Comparison of ENCODE assay signal across 8 cellular contexts in the genomic region with DNA sequence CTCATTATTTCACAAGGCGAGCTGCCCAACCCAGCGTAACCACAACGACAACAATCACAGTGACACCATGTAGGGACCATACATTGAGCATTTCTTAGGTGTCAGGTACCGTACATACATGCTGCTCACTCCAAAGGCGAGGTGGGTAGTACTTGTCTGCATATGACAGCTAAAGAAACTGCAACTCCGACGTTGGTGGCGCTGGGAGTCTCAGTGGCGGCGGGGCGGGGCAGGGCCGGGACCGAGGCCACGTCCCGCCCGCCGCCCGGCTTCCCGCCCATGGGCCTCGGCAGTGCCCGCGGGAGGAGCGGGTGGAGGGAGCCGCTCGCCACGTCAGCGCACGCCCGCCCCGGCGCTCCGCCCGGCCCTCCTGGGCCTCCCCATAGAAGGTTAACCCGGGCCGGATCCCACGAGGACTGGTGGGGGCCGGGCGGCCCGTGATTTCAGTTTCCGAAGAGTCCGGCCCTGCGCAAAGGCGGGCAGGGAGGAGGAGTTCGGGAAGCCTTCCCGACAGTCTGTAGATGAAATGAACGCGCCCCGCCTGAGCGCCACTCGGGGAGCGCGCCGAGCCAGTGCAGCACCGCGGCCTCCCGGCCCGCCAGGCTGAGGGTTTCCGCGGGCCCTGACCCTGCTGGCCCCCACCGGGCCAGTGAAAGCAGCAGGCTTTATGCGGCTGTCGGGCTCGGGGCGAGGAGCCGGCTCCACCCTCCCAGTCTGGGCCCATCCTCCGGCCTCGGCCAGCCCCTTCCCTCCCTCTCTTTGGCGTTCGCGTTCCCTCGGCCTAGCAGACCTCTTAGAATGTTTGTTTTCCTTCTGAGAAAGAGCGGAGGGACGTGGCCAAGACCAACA.
DNase-seq lines count a peak whose midpoint lies in the region; ATAC-seq and TF ChIP-seq lines count a peak whose summit lies in the region.

No MANE protein-coding gene starts in this region.

- peak overlapping the region; percentile 62 for H3K4me3 Mint-ChIP-seq in activated CD4-positive, alpha-beta T cell treated with anti-CD3 and anti-CD28 coated beads for 36 hours
- H3K4me3 Mint-ChIP-seq in chondrocyte (ENCODE audit: unreplicated experiment) = peak overlapping the region; percentile 70

- CTCF ChIA-PET in activated CD4-positive, alpha-beta T cell treated with anti-CD3 and anti-CD28 coated beads for 36 hours (lab: Charles Lee) = interaction anchor here (1.0 to 1.1 kb wide), 3 partner anchors 10 to 18 kb away, joined by 3 read pairs; no protein-coding TSS in a partner anchor

- no peaks in the 10 kb centered on the region for H3K27me3 Mint-ChIP-seq in activated CD4-positive, alpha-beta T cell treated with anti-CD3 and anti-CD28 coated beads for 36 hours
- no peaks in the 10 kb centered on the region for H3K27me3 Mint-ChIP-seq in chondrocyte (ENCODE audit: low read depth)

- no peaks in the 10 kb centered on the region for H3K36me3 Mint-ChIP-seq in activated CD4-positive, alpha-beta T cell treated with anti-CD3 and anti-CD28 coated beads for 36 hours (ENCODE audit: low read depth)
- H3K36me3 Mint-ChIP-seq in chondrocyte (ENCODE audit: low read depth) = no peaks in the 10 kb centered on the region

- intact Hi-C loops in activated CD4-positive, alpha-beta T cell treated with anti-CD3 and anti-CD28 coated beads for 36 hours (cut with DNase I, micrococcal nuclease) = loop anchor here (1.0 to 5.0 kb wide), 7 partner anchors 87 to 911 kb away; a partner anchor contains a TSS

- DNase-seq in SIG-M5 treated with dmso at 0.1 percent for 504 hours (lab: John Stamatoyannopoulos, UW; ENCODE audit: unreplicated experiment) = peak; percentile 72
- DNase-seq in SIG-M5 (lab: John Stamatoyannopoulos, UW) = no peak
- DNase-seq in NCI-H2171 treated with DMSO at 0.1 percent for 48 hours (lab: John Stamatoyannopoulos, UW) = peak; percentile 60
- DNase-seq in activated CD4-positive, alpha-beta T cell treated with anti-CD3 and anti-CD28 coated beads for 36 hours = peak; percentile 92
- DNase-seq in chondrocyte (ENCODE audit: low spot score) = peak; percentile 96
- peak; percentile 75 for DNase-seq in kidney glomerular epithelial cell (lab: John Stamatoyannopoulos, UW)
- DNase-seq in stimulated activated CD4-positive, alpha-beta T cell treated with anti-CD3 and anti-CD28 coated beads, Interleukin-15, amount 100 ng/mL, for 48 hours (ENCODE audit: low read depth in 2 of 2) = peak; percentile 78 to 80

- TF ChIP-seq CTCF in chondrocyte (IDR thresholded peaks at IDR 0.05) = no peak

- H3K4me1 Mint-ChIP-seq in activated CD4-positive, alpha-beta T cell treated with anti-CD3 and anti-CD28 coated beads for 36 hours = peaks cover 15% of the 10 kb centered on the region
- peaks cover 40% of the 10 kb centered on the region for H3K4me1 Mint-ChIP-seq in chondrocyte (ENCODE audit: low read depth)

- peak; percentile 89 for ATAC-seq in HG02885 (IDR thresholded peaks at IDR 0.05; ENCODE audit: poor library complexity, unreplicated experiment)
- peak; percentile 94 for ATAC-seq in activated CD4-positive, alpha-beta T cell treated with anti-CD3 and anti-CD28 coated beads for 36 hours

- POLR2A ChIA-PET in activated CD4-positive, alpha-beta T cell treated with anti-CD3 and anti-CD28 coated beads for 36 hours (lab: Charles Lee) = interaction anchor here (0.7 to 1.3 kb wide), 2 partner anchors 119 to 122 kb away, joined by 3 to 6 read pairs; a partner anchor contains a TSS

- H3K27ac Mint-ChIP-seq in activated CD4-positive, alpha-beta T cell treated with anti-CD3 and anti-CD28 coated beads for 36 hours = peak overlapping the region; percentile 80
- H3K27ac Mint-ChIP-seq in chondrocyte (ENCODE audit: unreplicated experiment) = peak overlapping the region; percentile 87

- H3K9me3 Mint-ChIP-seq in activated CD4-positive, alpha-beta T cell treated with anti-CD3 and anti-CD28 coated beads for 36 hours (ENCODE audit: low read depth) = no peaks in the 10 kb centered on the region
- no peaks in the 10 kb centered on the region for H3K9me3 Mint-ChIP-seq in chondrocyte (ENCODE audit: low read depth)
